20 cellular contexts compared by ENCODE assay signal in genomic region chr2:88036162-88036561, GRCh38. TPM values are rescaled to one million over a fixed set of nuclear protein-coding genes. Genes with fewer than 3 reads are reported as not detected.
"Had no signal": no experiment of that assay in that cellular context is flagged by ENCODE, and none has a peak within 500 bp of the region (broad histone marks: within the 10 kb centered on the region; RNA-seq: fewer than 3 reads in every experiment).

No MANE protein-coding gene starts in this region.

- H3K9me3 ChIP-seq: body of pancreas, transverse colon had no signal

- DNase-seq: activated CD4-positive, alpha-beta T cell treated with anti-CD3 and anti-CD28 coated beads for 48 hours; activated naive CD4-positive, alpha-beta T cell treated with anti-CD3 and anti-CD28 coated beads, Interleukin-2, amount 10 ng/mL, durations not matched to agents 7 days and 5 days; body of pancreas; central memory CD4-positive, alpha-beta T cell; effector memory CD8-positive, alpha-beta T cell; hypothalamus; kidney glomerular epithelial cell; right cardiac atrium; T1000; transverse colon had no signal

- H3K4me3 ChIP-seq: body of pancreas, coronary artery, smooth muscle cell, transverse colon had no signal

- H3K27me3 ChIP-seq: body of pancreas, transverse colon had no signal

- H3K27me3 Mint-ChIP-seq: activated naive CD4-positive, alpha-beta T cell treated with anti-CD3 and anti-CD28 coated beads, Interleukin-2, amount 10 ng/mL, durations not matched to agents 7 days and 5 days; activated T-helper 17 cell treated with anti-CD3 and anti-CD28 coated beads, Interleukin-2, amount 50 U/mL, for 72 hours; effector memory CD8-positive, alpha-beta T cell had no signal

- H3K4me2 ChIP-seq: smooth muscle cell had no signal

- H3K27ac ChIP-seq: body of pancreas, coronary artery, transverse colon had no signal

- H3K27ac Mint-ChIP-seq: activated naive CD4-positive, alpha-beta T cell treated with anti-CD3 and anti-CD28 coated beads, Interleukin-2, amount 10 ng/mL, durations not matched to agents 7 days and 5 days; activated T-helper 17 cell treated with anti-CD3 and anti-CD28 coated beads, Interleukin-2, amount 50 U/mL, for 72 hours; effector memory CD8-positive, alpha-beta T cell; WTC11 had no signal

- H3K4me1 ChIP-seq: body of pancreas had no signal

- H3K9me3 Mint-ChIP-seq: activated T-helper 17 cell treated with anti-CD3 and anti-CD28 coated beads, Interleukin-2, amount 50 U/mL, for 72 hours; effector memory CD8-positive, alpha-beta T cell; WTC11 had no signal

- ATAC-seq: activated T-helper 17 cell treated with anti-CD3 and anti-CD28 coated beads, Interleukin-2, amount 50 U/mL, for 72 hours; body of pancreas; effector memory CD8-positive, alpha-beta T cell; right cardiac atrium; WTC11 had no signal

- H3K4me1 Mint-ChIP-seq: activated naive CD4-positive, alpha-beta T cell treated with anti-CD3 and anti-CD28 coated beads, Interleukin-2, amount 10 ng/mL, durations not matched to agents 7 days and 5 days had no signal

- H3K4me3 Mint-ChIP-seq: activated naive CD4-positive, alpha-beta T cell treated with anti-CD3 and anti-CD28 coated beads, Interleukin-2, amount 10 ng/mL, durations not matched to agents 7 days and 5 days; activated T-helper 17 cell treated with anti-CD3 and anti-CD28 coated beads, Interleukin-2, amount 50 U/mL, for 72 hours; effector memory CD8-positive, alpha-beta T cell; WTC11 had no signal

RNA-seq across cellular contexts. Expression of gene RNU2-63P, which starts 19.8 kb away (rescaled TPM):
- total RNA-seq: body of pancreas, epithelial cell of proximal tubule, glomerular endothelial cell, lower leg skin, myocyte, smooth muscle cell, subcutaneous adipose tissue, transverse colon had no signal
- polyA plus RNA-seq: right cardiac atrium had no signal

RNA-seq across cellular contexts. Expression of gene SMYD1, which starts 31.5 kb away (rescaled TPM):
- total RNA-seq: activated T-helper 17 cell treated with anti-CD3 and anti-CD28 coated beads, Interleukin-2, amount 50 U/mL, for 72 hours; body of pancreas; epithelial cell of proximal tubule; glomerular endothelial cell; posterior vena cava; smooth muscle cell; subcutaneous adipose tissue; WTC11 had no signal
- polyA plus RNA-seq: smooth muscle cell had no signal
